In genomic region chr2:42792087-42792582, GRCh38 we compare ENCODE assay signal across 8 cellular contexts. TPM values are rescaled to one million over a fixed set of nuclear protein-coding genes. Genes with fewer than 3 reads are reported as not detected.
DNase-seq lines count a peak whose midpoint lies in the region.

No MANE protein-coding gene starts in this region.

- H3K27me3 ChIP-seq in ectodermal cell (ENCODE audit: control insufficient read depth, insufficient read depth, low read length, poor library complexity, severe bottlenecking) (peaks cover 35% of the 10 kb centered on the region), muscle layer of colon (ENCODE audit: control insufficient read depth in 1 of 2, insufficient read depth in 2 of 2, low read length in 2 of 2) (no peaks in the 10 kb centered on the region)

- H3K4me3 ChIP-seq in ectodermal cell (ENCODE audit: insufficient read depth, low read depth, low read length) = peak overlapping the region; percentile 52
- peak overlapping the region; percentile 24 to 59 for H3K4me3 ChIP-seq in muscle layer of colon (ENCODE audit: low read depth in 1 of 2, low read length in 2 of 2)

- H3K36me3 ChIP-seq in ectodermal cell (ENCODE audit: control insufficient read depth, insufficient read depth, low read length) = no peaks in the 10 kb centered on the region
- no peaks in the 10 kb centered on the region for H3K36me3 ChIP-seq in muscle layer of colon (ENCODE audit: insufficient read depth, low read length)

- H3K9me3 ChIP-seq in ectodermal cell (ENCODE audit: control insufficient read depth, low read length) = no peaks in the 10 kb centered on the region
- no peaks in the 10 kb centered on the region for H3K9me3 ChIP-seq in muscle layer of colon (ENCODE audit: low read length)

- H3K9ac ChIP-seq in muscle layer of colon (ENCODE audit: low read length) = no peak overlapping the region

- no peaks in the 10 kb centered on the region for H3K4me1 ChIP-seq in ectodermal cell (ENCODE audit: control insufficient read depth, insufficient read depth, low read length)
- peaks cover 15% of the 10 kb centered on the region for H3K4me1 ChIP-seq in muscle layer of colon (ENCODE audit: insufficient read depth, low read length)

- H3K27ac ChIP-seq in ectodermal cell (ENCODE audit: insufficient read depth, low read depth, low read length, poor library complexity, severe bottlenecking) = no peak overlapping the region
- peak overlapping the region; percentile 74 for H3K27ac ChIP-seq in muscle layer of colon (ENCODE audit: low read depth, low read length)

- DNase-seq in stimulated activated CD4-positive, alpha-beta T cell treated with anti-CD3 and anti-CD28 coated beads, Interleukin-15, amount 100 ng/mL, for 24 hours = peak; percentile 46
- DNase-seq in stimulated activated CD4-positive, alpha-beta T cell treated with anti-CD3 and anti-CD28 coated beads, Interleukin-4, amount 100 ng/mL, for 1 hour = no peak
- peak; percentile 71 for DNase-seq in NOMO-1 treated with DMSO at 0.1 percent for 48 hours (lab: John Stamatoyannopoulos, UW; ENCODE audit: unreplicated experiment)
- DNase-seq in HT-29 (ENCODE audit: low spot score) = no peak
- DNase-seq in NCI-H82 treated with DMSO at 0.1 percent for 48 hours (lab: John Stamatoyannopoulos, UW; ENCODE audit: unreplicated experiment) = no peak
- DNase-seq in kidney tubule cell (ENCODE audit: low spot score) = no peak

- WGBS in ectodermal cell, 2 experiments = 16% methylated on average over 18 of the region's 18 CpGs

RNA-seq across cellular contexts. Expression of gene HAAO, which starts 0.2 kb away (rescaled TPM):
- 4.5 TPM for polyA plus RNA-seq in ectodermal cell (2013, experiment 1 of 4)
- polyA plus RNA-seq in ectodermal cell (2013, experiment 2 of 4) = 3.1 TPM
- polyA plus RNA-seq in ectodermal cell (2013, experiment 3 of 4) = 3.0 TPM
- polyA plus RNA-seq in ectodermal cell (2013, experiment 4 of 4) = 3.7 TPM
- total RNA-seq in HT-29 (2014; rRNA removed; shearing (Covaris generic)) = not detected in 2 replicates

RNA-seq across cellular contexts. Expression of gene OXER1, which starts 28.2 kb away (rescaled TPM):
- 0.81 TPM for polyA plus RNA-seq in ectodermal cell (2013, experiment 1 of 4)
- polyA plus RNA-seq in ectodermal cell (2013, experiment 2 of 4) = 1.3 TPM
- polyA plus RNA-seq in ectodermal cell (2013, experiment 3 of 4) = 1.4 TPM
- 0.81 TPM for polyA plus RNA-seq in ectodermal cell (2013, experiment 4 of 4)
- total RNA-seq in HT-29 (2014; rRNA removed; shearing (Covaris generic)) = not detected in 2 replicates

Comparison
In these comparisons a context has a peak if more than half of its experiments do, and no peak if none do; other contexts are left out.
1. DNase-seq: peak in stimulated activated CD4-positive, alpha-beta T cell treated with anti-CD3 and anti-CD28 coated beads, Interleukin-15, amount 100 ng/mL, for 24 hours (single experiment) and NOMO-1 treated with DMSO at 0.1 percent for 48 hours (single experiment); none in stimulated activated CD4-positive, alpha-beta T cell treated with anti-CD3 and anti-CD28 coated beads, Interleukin-4, amount 100 ng/mL, for 1 hour (single experiment), HT-29 (single experiment), NCI-H82 treated with DMSO at 0.1 percent for 48 hours (single experiment) and kidney tubule cell (single experiment).